Comparison of ENCODE assay signal across 8 cellular contexts in the genomic region with DNA sequence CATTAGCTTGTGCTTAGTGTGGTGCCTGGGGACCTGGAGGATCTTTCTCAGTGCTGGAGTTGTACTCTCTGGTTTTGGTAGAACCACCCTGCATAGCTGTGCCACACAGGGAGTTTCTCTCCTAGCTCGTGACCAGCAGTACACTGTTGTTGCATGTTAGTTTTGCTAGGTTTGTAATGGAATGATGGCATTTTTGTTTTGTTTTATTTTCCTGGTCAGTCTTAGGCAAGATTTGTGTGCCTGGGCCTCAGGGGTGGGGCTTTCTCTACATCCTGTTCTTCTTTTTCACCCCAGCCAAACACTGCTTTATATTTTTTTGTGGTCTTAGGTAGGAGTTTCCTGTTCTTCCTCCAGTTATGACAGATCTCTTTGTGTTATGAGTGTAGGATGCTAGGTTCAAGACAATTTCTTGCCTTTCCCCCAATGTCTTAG.
DNase-seq lines count a peak whose midpoint lies in the region; ATAC-seq, FAIRE-seq and TF ChIP-seq lines count a peak whose summit lies in the region.

No MANE protein-coding gene starts in this region.

- H2AK5ac ChIP-seq in mesendoderm (ENCODE audit: low read length), result no peak overlapping the region

- no peaks in the 10 kb centered on the region for H3K79me1 ChIP-seq in mesendoderm (ENCODE audit: low read length)

- no peak for TF ChIP-seq CTCF in CD4-positive, alpha-beta T cell (IDR thresholded peaks at IDR 0.05)

- no peaks in the 10 kb centered on the region for H3K79me2 ChIP-seq in mesendoderm (ENCODE audit: control insufficient read depth, insufficient read depth, low read length)

- peaks cover 6% of the 10 kb centered on the region for H3K9me3 Mint-ChIP-seq in CD4-positive, alpha-beta T cell
- peaks cover 22% of the 10 kb centered on the region for H3K9me3 Mint-ChIP-seq in activated naive CD8-positive, alpha-beta T cell (ENCODE audit: low read depth)

- no peak overlapping the region for H3K4me3 ChIP-seq in mesendoderm (ENCODE audit: low read length)

- peak overlapping the region; percentile 69 for H3K4me3 Mint-ChIP-seq in CD4-positive, alpha-beta T cell
- peak overlapping the region; percentile 59 for H3K4me3 Mint-ChIP-seq in activated naive CD8-positive, alpha-beta T cell

- H3K4ac ChIP-seq in mesendoderm (ENCODE audit: low read depth, low read length), result no peak overlapping the region

- no peak overlapping the region for H3K56ac ChIP-seq in mesendoderm (ENCODE audit: low read length)

- H3K4me1 Mint-ChIP-seq in CD4-positive, alpha-beta T cell (ENCODE audit: low read depth), result peaks cover 56% of the 10 kb centered on the region
- peaks cover 65% of the 10 kb centered on the region for H3K4me1 Mint-ChIP-seq in activated naive CD8-positive, alpha-beta T cell (ENCODE audit: low read depth)

- POLR2A ChIA-PET in CD4-positive, alpha-beta T cell (lab: Charles Lee), result interaction anchor here (1.0 to 1.3 kb wide), 5 partner anchors 9 to 395 kb away, joined by 3 to 4 read pairs (median 3); no protein-coding TSS in a partner anchor

- H2BK5ac ChIP-seq in mesendoderm (ENCODE audit: low read length), result no peak overlapping the region

- no peaks in the 10 kb centered on the region for H3K27me3 ChIP-seq in CD4-positive, alpha-beta T cell (ENCODE audit: control insufficient read depth, insufficient read depth, low read length)
- no peaks in the 10 kb centered on the region for H3K27me3 ChIP-seq in mesendoderm (ENCODE audit: insufficient read depth, low read length, poor library complexity)

- no peak overlapping the region for H4K5ac ChIP-seq in mesendoderm (ENCODE audit: low read length)

- no peak overlapping the region for H3K18ac ChIP-seq in mesendoderm (ENCODE audit: low read length)

- no peaks in the 10 kb centered on the region for H3K9me3 ChIP-seq in CD4-positive, alpha-beta T cell (ENCODE audit: control insufficient read depth, low read length)

- H3K4me1 ChIP-seq in mesendoderm (ENCODE audit: control insufficient read depth, low read depth, low read length), result no peaks in the 10 kb centered on the region

- peak overlapping the region; percentile 29 for H3K27ac ChIP-seq in CD4-positive, alpha-beta T cell (ENCODE audit: low read depth, low read length)
- H3K27ac ChIP-seq in mesendoderm (ENCODE audit: low read depth, low read length), result no peak overlapping the region

- peak in 1 of 10 experiments; percentile 1 for DNase-seq in CD4-positive, alpha-beta T cell
- DNase-seq in SW480 (ENCODE audit: low spot score) (no peak), mesendoderm (no peak), frontal cortex (ENCODE audit: low spot score in 2 of 2) (no peak)

- no peak overlapping the region for H2BK120ac ChIP-seq in mesendoderm (ENCODE audit: low read depth, low read length)

- H4K8ac ChIP-seq in mesendoderm (ENCODE audit: low read depth, low read length), result no peak overlapping the region

- H2BK15ac ChIP-seq in mesendoderm (replicated peaks; ENCODE audit: low read depth), result no peak overlapping the region

- peaks cover 9% of the 10 kb centered on the region for H3K36me3 Mint-ChIP-seq in CD4-positive, alpha-beta T cell (ENCODE audit: low read depth)
- peaks cover 17% of the 10 kb centered on the region for H3K36me3 Mint-ChIP-seq in activated naive CD8-positive, alpha-beta T cell

- FAIRE-seq in frontal cortex (lab: Jason Lieb, UNC), result no peak

- ATAC-seq in CD4-positive, alpha-beta T cell (ENCODE audit: poor library complexity), result peak; percentile 73
- ATAC-seq in GM19455 (IDR thresholded peaks at IDR 0.05; ENCODE audit: unreplicated experiment), result peak; percentile 98
- peak; percentile 97 for ATAC-seq in HG03442 (IDR thresholded peaks at IDR 0.05; ENCODE audit: unreplicated experiment)
- ATAC-seq in esophagus mucosa, result no peak

- WGBS in mesendoderm (ENCODE audit: extremely low coverage, insufficient coverage, low lambda C conversion rate), result no CpG with 5 or more reads among the region's 1 CpG

- intact Hi-C loops in CD4-positive, alpha-beta T cell (cut with DNase I, micrococcal nuclease), result loop anchor here in 1 of 2 experiments (10.0 kb wide), 1 partner anchor 83 kb away; no protein-coding TSS in a partner anchor

- H3K27ac Mint-ChIP-seq in CD4-positive, alpha-beta T cell, result peak overlapping the region; percentile 81
- peak overlapping the region; percentile 83 for H3K27ac Mint-ChIP-seq in activated naive CD8-positive, alpha-beta T cell

- H3K27me3 Mint-ChIP-seq in CD4-positive, alpha-beta T cell, result no peaks in the 10 kb centered on the region
- H3K27me3 Mint-ChIP-seq in activated naive CD8-positive, alpha-beta T cell, result no peaks in the 10 kb centered on the region

- no peak overlapping the region for H3K9ac ChIP-seq in mesendoderm (ENCODE audit: low read length)

- H3K23ac ChIP-seq in mesendoderm (ENCODE audit: low read length), result no peak overlapping the region

- H3K4me2 ChIP-seq in mesendoderm (ENCODE audit: low read length), result no peak overlapping the region

- no peaks in the 10 kb centered on the region for H3K36me3 ChIP-seq in mesendoderm (ENCODE audit: control insufficient read depth, insufficient read depth, low read length)

- CTCF ChIA-PET in CD4-positive, alpha-beta T cell (lab: Charles Lee), result no interaction called here
